12 cellular contexts compared by ENCODE assay signal in genomic region chr13:46555722-46556121, GRCh38. TPM values are rescaled to one million over a fixed set of nuclear protein-coding genes. Genes with fewer than 3 reads are reported as not detected.
A peak's percentile ranks its signal among the peaks of the same experiment; 100 is the strongest.
DNase-seq lines count a peak whose midpoint lies in the region; ATAC-seq and TF ChIP-seq lines count a peak whose summit lies in the region.
"Had no signal": no experiment of that assay in that cellular context is flagged by ENCODE, and none has a peak within 500 bp of the region (broad histone marks: within the 10 kb centered on the region; RNA-seq: fewer than 3 reads in every experiment).

No MANE protein-coding gene starts in this region.

- H3K9ac ChIP-seq in PC-3 (ENCODE audit: low read length) = peak overlapping the region; percentile 91; the same call in 1 of the 2 replicates
- H3K9ac ChIP-seq in smooth muscle cell (ENCODE audit: low read depth) = no peak overlapping the region

- DNase-seq in PC-3 (peak; percentile 19), epithelial cell of proximal tubule (ENCODE audit: low read depth) (no peak), smooth muscle cell (lab: John Stamatoyannopoulos, UW; ENCODE audit: unreplicated experiment) (no peak), GM23338 (ENCODE audit: low spot score) (no peak), right atrium auricular region (ENCODE audit: low spot score) (no peak)
- DNase-seq: adrenal gland, DMS153, NCI-H2171 had no signal

- ATAC-seq in PC-3 = peak; percentile 8; the same call in 1 of the 2 replicates
- ATAC-seq in HG03521 (IDR thresholded peaks at IDR 0.05; ENCODE audit: unreplicated experiment) = no peak
- no peak for ATAC-seq in GM23338
- ATAC-seq in GM18867 (IDR thresholded peaks at IDR 0.05; ENCODE audit: unreplicated experiment) = no peak

- TF ChIP-seq CTCF in DOHH2 (IDR thresholded peaks at IDR 0.05; ENCODE audit: low read depth, low read length, poor library complexity, severe bottlenecking) (no peak), PC-3 (conservative IDR thresholded peaks at IDR 0.05; ENCODE audit: low read depth, low read length) (no peak), epithelial cell of proximal tubule (conservative IDR thresholded peaks at IDR 0.05; ENCODE audit: low read depth, low read length) (no peak), smooth muscle cell (IDR thresholded peaks at IDR 0.05; ENCODE audit: borderline replicate concordance, insufficient read depth, poor library complexity, severe bottlenecking) (no peak), GM23338 (conservative IDR thresholded peaks at IDR 0.05; ENCODE audit: low read depth in 2 of 2) (no peak), right atrium auricular region (IDR thresholded peaks at IDR 0.05) (no peak)

- H3K4me1 ChIP-seq in DOHH2 (ENCODE audit: control insufficient read depth, low read length) = peaks cover 61% of the 10 kb centered on the region
- peaks cover 32% of the 10 kb centered on the region for H3K4me1 ChIP-seq in PC-3 (ENCODE audit: insufficient read depth, low read length)
- H3K4me1 ChIP-seq in smooth muscle cell (ENCODE audit: low read depth) = peaks cover 14% of the 10 kb centered on the region
- peaks cover 19% of the 10 kb centered on the region for H3K4me1 ChIP-seq in GM23338 (ENCODE audit: insufficient read depth)
- peaks cover 0 to 42% of the 10 kb centered on the region in 2 donors for H3K4me1 ChIP-seq in right atrium auricular region

- peaks cover 11% of the 10 kb centered on the region for H3F3A ChIP-seq in DOHH2 (ENCODE audit: control insufficient read depth, insufficient read depth)
- no peaks in the 10 kb centered on the region for H3F3A ChIP-seq in PC-3 (ENCODE audit: low read length, unreplicated experiment)
- H3F3A ChIP-seq in smooth muscle cell (ENCODE audit: low read depth) = peaks cover 5% of the 10 kb centered on the region
- 0 out of 2 replicates have a peak, but pooled peaks cover 3% of the 10 kb centered on the region for H3F3A ChIP-seq in GM23338 (replicated peaks; ENCODE audit: low read depth)

- H3K27me3 Mint-ChIP-seq in GM23338 (ENCODE audit: insufficient read depth, low read depth, poor library complexity) = peaks cover 21% of the 10 kb centered on the region

- peaks cover 16% of the 10 kb centered on the region; the same call in 1 of the 2 replicates for H4K20me1 ChIP-seq in DOHH2 (ENCODE audit: control insufficient read depth, insufficient read depth, low read depth, low read length)
- H4K20me1 ChIP-seq in PC-3 (ENCODE audit: low read length) = peaks cover 24% of the 10 kb centered on the region; the same call in 1 of the 2 replicates
- H4K20me1 ChIP-seq in smooth muscle cell (ENCODE audit: low read depth) = peaks cover 66% of the 10 kb centered on the region
- H4K20me1 ChIP-seq in GM23338 (replicated peaks; ENCODE audit: insufficient read depth) = peaks cover 16% of the 10 kb centered on the region; the same call in 1 of the 2 replicates

- H3K4me2 ChIP-seq in DOHH2 (ENCODE audit: low read length) = peak overlapping the region; percentile 100
- H3K4me2 ChIP-seq in PC-3 (ENCODE audit: low read length) = peak overlapping the region; percentile 91
- H3K4me2 ChIP-seq in smooth muscle cell = peak overlapping the region; percentile 98
- H3K4me2 ChIP-seq in GM23338 = no peak overlapping the region

- 65% methylated on average over 3 of the region's 3 CpGs for WGBS in smooth muscle cell (ENCODE audit: low lambda C conversion rate)

- H3K36me3 Mint-ChIP-seq in GM23338 (ENCODE audit: low read depth) = no peaks in the 10 kb centered on the region

- peaks cover 22% of the 10 kb centered on the region; the same call in 2 of the 3 replicates for H3K4me1 Mint-ChIP-seq in GM23338

- H3K9me3 ChIP-seq in DOHH2 (ENCODE audit: control insufficient read depth, insufficient read depth, low read length) (no peaks in the 10 kb centered on the region), PC-3 (ENCODE audit: low read length) (no peaks in the 10 kb centered on the region), smooth muscle cell (replicated peaks; ENCODE audit: low read depth) (no peaks in the 10 kb centered on the region), right atrium auricular region (no peaks in the 10 kb centered on the region)
- H3K9me3 ChIP-seq: adrenal gland, neutrophil had no signal

- no peak overlapping the region for H3K27ac Mint-ChIP-seq in GM23338

- no peaks in the 10 kb centered on the region for H3K9me3 Mint-ChIP-seq in GM23338

- peak overlapping the region; percentile 92 for H3K4me3 ChIP-seq in DOHH2 (ENCODE audit: low read length)
- peak overlapping the region; percentile 77 for H3K4me3 ChIP-seq in PC-3 (ENCODE audit: low read length)
- peak overlapping the region; percentile 97 for H3K4me3 ChIP-seq in epithelial cell of proximal tubule (ENCODE audit: low read depth, low read length)
- H3K4me3 ChIP-seq in smooth muscle cell = peak overlapping the region; percentile 77
- H3K4me3 ChIP-seq in GM23338 = no peak overlapping the region
- no peak overlapping the region for H3K4me3 ChIP-seq in right atrium auricular region

- CTCF ChIA-PET in PC-3 (lab: Charles Lee) = interaction anchor here (0.6 to 0.8 kb wide), 2 partner anchors 165 to 377 kb away, joined by 3 read pairs; no protein-coding TSS in a partner anchor

- H3K36me3 ChIP-seq in DOHH2 (ENCODE audit: control insufficient read depth, low read length) = peaks cover 11% of the 10 kb centered on the region
- no peaks in the 10 kb centered on the region; the same call in 1 of the 2 replicates for H3K36me3 ChIP-seq in PC-3 (ENCODE audit: low read depth, low read length)
- H3K36me3 ChIP-seq in smooth muscle cell (ENCODE audit: low read depth) = no peaks in the 10 kb centered on the region
- no peaks in the 10 kb centered on the region for H3K36me3 ChIP-seq in GM23338 (ENCODE audit: insufficient read depth)
- H3K36me3 ChIP-seq in right atrium auricular region = no peaks in the 10 kb centered on the region
- H3K36me3 ChIP-seq: adrenal gland, neutrophil had no signal

- H3K27me3 ChIP-seq in DOHH2 (ENCODE audit: control insufficient read depth, low read length) = no peaks in the 10 kb centered on the region
- no peaks in the 10 kb centered on the region for H3K27me3 ChIP-seq in PC-3 (ENCODE audit: low read length)
- no peaks in the 10 kb centered on the region for H3K27me3 ChIP-seq in smooth muscle cell (ENCODE audit: low read depth)
- peaks cover 18% of the 10 kb centered on the region for H3K27me3 ChIP-seq in GM23338 (ENCODE audit: insufficient read depth)
- H3K27me3 ChIP-seq in right atrium auricular region = no peaks in the 10 kb centered on the region
- H3K27me3 ChIP-seq: adrenal gland had no signal

- intact Hi-C loops in PC-3 (cut with micrococcal nuclease) = loop anchor here (10.0 kb wide), 1 partner anchor 109 kb away; no protein-coding TSS in a partner anchor

- H3K9me2 ChIP-seq in DOHH2 (replicated peaks; ENCODE audit: control insufficient read depth, low read length) (no peaks in the 10 kb centered on the region), PC-3 (replicated peaks; ENCODE audit: low read length) (no peaks in the 10 kb centered on the region), GM23338 (ENCODE audit: insufficient read depth) (no peaks in the 10 kb centered on the region)

- H3K79me2 ChIP-seq in DOHH2 (ENCODE audit: control insufficient read depth, low read length) = peaks cover 82% of the 10 kb centered on the region
- H3K79me2 ChIP-seq in PC-3 (ENCODE audit: low read length) = peaks cover 74% of the 10 kb centered on the region
- H3K79me2 ChIP-seq in smooth muscle cell (ENCODE audit: low read depth) = peaks cover 78% of the 10 kb centered on the region
- peaks cover 61% of the 10 kb centered on the region for H3K79me2 ChIP-seq in GM23338 (replicated peaks; ENCODE audit: insufficient read depth)

- no peak overlapping the region for H2AFZ ChIP-seq in PC-3 (ENCODE audit: low read length)
- H2AFZ ChIP-seq in smooth muscle cell (ENCODE audit: low read depth) = no peak overlapping the region
- no peak overlapping the region for H2AFZ ChIP-seq in GM23338

- no peak overlapping the region for H3K4me3 Mint-ChIP-seq in GM23338

- BruUV-seq in PC-3 (replicated peaks; lab: Mats Ljungman, UMichigan) = no TSS peak

- POLR2A ChIA-PET in PC-3 (lab: Charles Lee; ENCODE audit: unreplicated experiment) = no interaction called here

- H3K27ac ChIP-seq in DOHH2 (ENCODE audit: low read depth, low read length) (peak overlapping the region; percentile 65), PC-3 (ENCODE audit: low read length) (peak overlapping the region; percentile 63), smooth muscle cell (ENCODE audit: low read depth) (peak overlapping the region; percentile 84), GM23338 (ENCODE audit: low read depth) (no peak overlapping the region), right atrium auricular region (peak overlapping the region in 1 of 2 donors; percentile 95)
- H3K27ac ChIP-seq: neutrophil had no signal

TF ChIP-seq in GM23338, 12 proteins besides CTCF, POLR2A, EP300 and RAD21 (continues in another document):
- no peak for TF ChIP-seq CREB1 (CRISPR knock-in tag; IDR thresholded peaks at IDR 0.05; ENCODE audit: low read depth)
- TF ChIP-seq EZH2 (IDR thresholded peaks at IDR 0.05; ENCODE audit: low read depth, unreplicated experiment) = no peak
- no peak for TF ChIP-seq EZH2phosphoT487 (IDR thresholded peaks at IDR 0.05; ENCODE audit: unreplicated experiment)
- TF ChIP-seq JUNB (IDR thresholded peaks at IDR 0.05; ENCODE audit: unreplicated experiment) = no peak
- TF ChIP-seq POLR2AphosphoS5 (IDR thresholded peaks at IDR 0.05; ENCODE audit: low read depth) = no peak

RNA-seq across cellular contexts. Expression of gene LRCH1, which starts 2.8 kb away (rescaled TPM):
- total RNA-seq in PC-3 (2014; rRNA removed) (4.3 and 7.8 TPM in 2 replicates), epithelial cell of proximal tubule (11.9 and 17.0 TPM in 2 replicates), smooth muscle cell (15.9 and 27.7 TPM in 2 replicates), right atrium auricular region (10 to 100 TPM in 1 of 2 donors, 1 to 10 TPM in 1; 6.9 to 10.9 TPM)
- polyA plus RNA-seq in smooth muscle cell (9.2 and 9.4 TPM in 2 replicates), GM23338 (2016; fragmentation: Nextera tagmentation; extraction: Ambion mirVana) (3.1 and 3.9 TPM in 2 replicates)
- 8.0 and 9.2 TPM in 2 replicates for total RNA-seq in GM23338 (2014; rRNA removed; shearing (Covaris generic))

Comparison
In these comparisons a context has a peak if more than half of its experiments do, and no peak if none do; other contexts are left out.
1. H3K4me3 ChIP-seq: peak in DOHH2 (single experiment), PC-3 (single experiment), epithelial cell of proximal tubule (single experiment) and smooth muscle cell (single experiment); none in GM23338 (single experiment) and right atrium auricular region (0 of 2).